Comparison of ENCODE assay signal across 34 cellular contexts in the genomic region with DNA sequence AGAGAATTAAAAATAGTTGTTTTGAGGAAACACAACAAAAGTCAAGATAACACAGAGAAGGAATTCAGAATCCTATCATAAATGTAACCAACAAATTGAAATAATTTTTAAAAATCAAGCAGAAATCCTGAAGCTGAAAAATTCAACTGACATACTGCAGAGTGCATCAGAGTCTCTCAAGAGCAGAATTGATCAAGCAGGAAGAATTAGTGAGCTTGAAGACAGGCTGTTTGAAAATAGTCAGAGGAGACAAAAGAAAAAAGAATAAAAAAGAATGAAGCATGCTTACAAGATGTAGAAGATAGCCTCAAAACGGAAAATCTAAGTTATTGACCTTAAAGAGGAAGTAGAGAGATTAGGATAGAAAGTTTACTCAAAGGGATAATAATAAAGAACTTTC.
"Had no signal": no experiment of that assay in that cellular context is flagged by ENCODE, and none has a peak within 500 bp of the region (broad histone marks: within the 10 kb centered on the region; RNA-seq: fewer than 3 reads in every experiment).

No MANE protein-coding gene starts in this region.

- H3K9ac ChIP-seq: KMS-11 had no signal

- H3K4me3 ChIP-seq: MG63 had no signal

- H3K27me3 ChIP-seq: MG63 had no signal

- H3K4me2 ChIP-seq: KMS-11 had no signal

- DNase-seq: Karpas-422, Kasumi-1, MG63, MM.1S, MV-4-11, NCI-H1048, NCI-H1092, NCI-H1092 treated with DMSO at 0.1 percent for 48 hours, NCI-H1105, NCI-H1105 treated with DMSO at 0.1 percent for 48 hours, NCI-H1417, NCI-H1417 treated with DMSO at 0.1 percent for 48 hours, NCI-H1436, NCI-H1436 treated with DMSO at 0.1 percent for 48 hours, NCI-H146, NCI-H1694, NCI-H1694 treated with DMSO at 0.1 percent for 48 hours, NCI-H187, NCI-H187 treated with DMSO at 0.1 percent for 48 hours, NCI-H1930, NCI-H2029, NCI-H2029 treated with DMSO at 0.1 percent for 48 hours, NCI-H2081, NCI-H2081 treated with DMSO at 0.1 percent for 48 hours, NCI-H2107, NCI-H2171, NCI-H2171 treated with DMSO at 0.1 percent for 48 hours, NCI-H2227 treated with DMSO at 0.1 percent for 48 hours, NCI-H226, NCI-H345, NCI-H446, NCI-H446 treated with DMSO at 0.1 percent for 48 hours, NCI-H510A had no signal

- H3K36me3 ChIP-seq: MG63 had no signal

- H3K27ac ChIP-seq: KMS-11 had no signal
